In genomic region chr19:17091758-17092333, GRCh38 we compare ENCODE assay signal across 10 cellular contexts. TPM values are rescaled to one million over a fixed set of nuclear protein-coding genes. Genes with fewer than 3 reads are reported as not detected.
DNase-seq lines count a peak whose midpoint lies in the region; ATAC-seq, FAIRE-seq and TF ChIP-seq lines count a peak whose summit lies in the region.
"Had no signal": no experiment of that assay in that cellular context is flagged by ENCODE, and none has a peak within 500 bp of the region (broad histone marks: within the 10 kb centered on the region; RNA-seq: fewer than 3 reads in every experiment).

No MANE protein-coding gene starts in this region.

- BruUV-seq in HepG2 (replicated peaks; lab: Mats Ljungman, UMichigan): no TSS peak
- no TSS peak for BruUV-seq in K562 (replicated peaks; lab: Mats Ljungman, UMichigan)

- H2AFZ ChIP-seq in HepG2 (ENCODE audit: low read length): no peak overlapping the region
- no peak overlapping the region for H2AFZ ChIP-seq in K562 (ENCODE audit: low read depth, low read length)

- TF ChIP-seq EP300 in HepG2 (IDR thresholded peaks at IDR 0.05; ENCODE audit: low read depth in 2 of 2, low read length in 2 of 2) (no peak), HepG2 (CRISPR knock-in tag; IDR thresholded peaks at IDR 0.05; ENCODE audit: borderline replicate concordance) (no peak), K562 (IDR thresholded peaks at IDR 0.05; ENCODE audit: low read length) (no peak)

- H3K9ac ChIP-seq in liver (ENCODE audit: low read depth in 1 of 2, low read length in 2 of 2) (no peak overlapping the region), HepG2 (ENCODE audit: insufficient read depth, low read depth, low read length) (no peak overlapping the region), K562 (ENCODE audit: insufficient read depth in 1 of 2, low read depth in 2 of 2, low read length in 2 of 2) (peak overlapping the region in 1 of 2 experiments; percentile 73; a peak in 2 of 4 replicates)

- TF ChIP-seq POLR2A in HepG2 (IDR thresholded peaks at IDR 0.05; ENCODE audit: insufficient read depth in 1 of 2, low read depth in 2 of 2, low read length in 2 of 2) (no peak), K562 (conservative IDR thresholded peaks at IDR 0.05) (no peak)

- DNase-seq in HepG2 (ENCODE audit: low spot score) (no peak), K562 (ENCODE audit: extremely low read depth in 1 of 4, low spot score in 3 of 4) (peak in 3 of 4 experiments; percentile 25 to 41 (median 38)), COR-L47 (lab: John Stamatoyannopoulos, UW) (no peak), NCI-H1694 treated with DMSO at 0.1 percent for 48 hours (lab: John Stamatoyannopoulos, UW) (no peak)
- DNase-seq: MM.1S had no signal

- H3K9me3 ChIP-seq in liver (ENCODE audit: control insufficient read depth in 4 of 4, low read length in 3 of 4) (no peaks in the 10 kb centered on the region), HepG2 (ENCODE audit: low read length) (no peaks in the 10 kb centered on the region), K562 (replicated peaks; ENCODE audit: control insufficient read depth, insufficient read depth, low read depth, low read length) (no peaks in the 10 kb centered on the region), mesodermal cell (ENCODE audit: control insufficient read depth, low read length) (peaks cover 6% of the 10 kb centered on the region)

- in situ Hi-C loops in HepG2 (cut with HindIII; ENCODE audit: extremely low pct_ligation_motif_present, low pct_unique_long_range_greater_than_20kb): no loop called here
- in situ Hi-C loops in K562 (cut with MboI): no loop called here

- TF ChIP-seq RAD21 in liver (IDR thresholded peaks at IDR 0.05) (no peak), HepG2 (CRISPR knock-in tag; IDR thresholded peaks at IDR 0.05) (no peak), K562 (CRISPR knock-in tag; conservative IDR thresholded peaks at IDR 0.05 in 1 of 2, IDR thresholded peaks at IDR 0.05 in 1 of 2) (no peak)

- peaks cover 0 to 4% (median 0%) of the 10 kb centered on the region in 4 donors for H3K36me3 ChIP-seq in liver (ENCODE audit: control insufficient read depth in 4 of 4, insufficient read depth in 3 of 4, low read depth in 1 of 4, low read length in 3 of 4)
- peaks cover 0 to 7% of the 10 kb centered on the region in 2 experiments; a peak in 2 of 5 replicates for H3K36me3 ChIP-seq in HepG2 (replicated peaks in 1 of 2; ENCODE audit: control insufficient read depth in 1 of 2, insufficient read depth in 2 of 2, low read length in 2 of 2)
- H3K36me3 ChIP-seq in K562 (ENCODE audit: control insufficient read depth, insufficient read depth, low read length): peaks cover 15% of the 10 kb centered on the region; the same call in 2 of the 3 replicates
- peaks cover 45% of the 10 kb centered on the region for H3K36me3 ChIP-seq in mesodermal cell (ENCODE audit: control insufficient read depth, insufficient read depth, low read length)

- H3K4me3 ChIP-seq in liver (ENCODE audit: low read depth in 1 of 3, low read length in 3 of 3) (no peak overlapping the region), HepG2 (replicated peaks in 1 of 3; ENCODE audit: insufficient read depth in 1 of 3, low read depth in 2 of 3, low read length in 3 of 3) (no peak overlapping the region), K562 (no peak overlapping the region), mesodermal cell (ENCODE audit: extremely low read depth, insufficient read depth, low read length, poor library complexity, severe bottlenecking) (no peak overlapping the region)

- intact Hi-C loops in HepG2 (cut with micrococcal nuclease; ENCODE audit: unreplicated experiment): no loop called here
- intact Hi-C loops in K562 (cut with micrococcal nuclease): no loop called here

- TF ChIP-seq CTCF in liver (IDR thresholded peaks at IDR 0.05; ENCODE audit: low read depth, low read length, missing input control): no peak
- TF ChIP-seq CTCF in HepG2 (CRISPR knock-in tag; IDR thresholded peaks at IDR 0.05): no peak
- TF ChIP-seq CTCF in K562 (IDR thresholded peaks at IDR 0.05 in 2 of 3, conservative IDR thresholded peaks at IDR 0.05 in 1 of 3; ENCODE audit: insufficient read depth in 2 of 3, low read depth in 1 of 3, low read length in 3 of 3): no peak

- H3K27ac ChIP-seq in liver (ENCODE audit: low read depth in 1 of 2, low read length in 2 of 2): peak overlapping the region; percentile 0 to 25
- no peak overlapping the region for H3K27ac ChIP-seq in HepG2 (ENCODE audit: extremely low read length, insufficient read depth, low read length)
- no peak overlapping the region for H3K27ac ChIP-seq in K562 (ENCODE audit: extremely low read depth, low read depth, low read length)
- peak overlapping the region; percentile 16 for H3K27ac ChIP-seq in mesodermal cell (ENCODE audit: low read depth, low read length, severe bottlenecking)

- no peaks in the 10 kb centered on the region for H3K9me1 ChIP-seq in K562 (ENCODE audit: control insufficient read depth, insufficient read depth, low read length)

- POLR2A ChIA-PET in HepG2 (lab: Yijun Ruan, JAX): no interaction called here
- POLR2A ChIA-PET in K562 (lab: Yijun Ruan, JAX): interaction anchor here (1.2 to 1.6 kb wide), 3 partner anchors 11 to 18 kb away, joined by 3 to 5 read pairs (median 4); no protein-coding TSS in a partner anchor

- no peak for ATAC-seq in HepG2
- peak; percentile 49; the same call in 2 of the 3 replicates for ATAC-seq in K562
- ATAC-seq in GM19397 (IDR thresholded peaks at IDR 0.05; ENCODE audit: unreplicated experiment): no peak
- ATAC-seq in HG03097 (IDR thresholded peaks at IDR 0.05; ENCODE audit: low FRiP score, unreplicated experiment): no peak
- ATAC-seq: activated naive CD4-positive, alpha-beta T cell treated with anti-CD3 and anti-CD28 coated beads, Interleukin-2, amount 50 U/mL, for 72 hours had no signal

- CTCF ChIA-PET in HepG2 (lab: Yijun Ruan, JAX; ENCODE audit: low intra/inter-chr PET ratio, low total read pairs) (no interaction called here), K562 (lab: Yijun Ruan, JAX; ENCODE audit: low intra/inter-chr PET ratio) (no interaction called here)

- H3K27me3 ChIP-seq in liver (ENCODE audit: control insufficient read depth in 4 of 4, insufficient read depth in 4 of 4, low read length in 3 of 4): no peaks in the 10 kb centered on the region
- H3K27me3 ChIP-seq in HepG2 (ENCODE audit: control insufficient read depth in 1 of 2, insufficient read depth in 2 of 2, low read length in 2 of 2): no peaks in the 10 kb centered on the region
- H3K27me3 ChIP-seq in K562 (ENCODE audit: control insufficient read depth in 2 of 2, insufficient read depth in 2 of 2, low read length in 2 of 2): no peaks in the 10 kb centered on the region

- H3K4me1 ChIP-seq in liver (ENCODE audit: control insufficient read depth in 4 of 4, insufficient read depth in 4 of 4, low read length in 3 of 4): peaks cover 0 to 3% (median 3%) of the 10 kb centered on the region in 4 donors
- peaks cover 15% of the 10 kb centered on the region for H3K4me1 ChIP-seq in HepG2 (ENCODE audit: insufficient read depth, low read length)
- peaks cover 17 to 24% of the 10 kb centered on the region in 2 experiments; a peak in 4 of 5 replicates for H3K4me1 ChIP-seq in K562 (replicated peaks in 1 of 2; ENCODE audit: control insufficient read depth in 2 of 2, insufficient read depth in 2 of 2, low read length in 2 of 2)
- peaks cover 43% of the 10 kb centered on the region for H3K4me1 ChIP-seq in mesodermal cell (ENCODE audit: control insufficient read depth, insufficient read depth, low read length, poor library complexity, severe bottlenecking)

- no peak overlapping the region for H3K4me2 ChIP-seq in HepG2 (ENCODE audit: low read depth, low read length)
- no peak overlapping the region for H3K4me2 ChIP-seq in K562 (ENCODE audit: insufficient read depth, low read length)

- peaks cover 22% of the 10 kb centered on the region for H3K79me2 ChIP-seq in HepG2 (ENCODE audit: insufficient read depth, low read length)
- peaks cover 78% of the 10 kb centered on the region for H3K79me2 ChIP-seq in K562 (ENCODE audit: control insufficient read depth, insufficient read depth, low read length)

- H4K20me1 ChIP-seq in HepG2 (ENCODE audit: insufficient read depth, low read length) (no peaks in the 10 kb centered on the region), K562 (replicated peaks; ENCODE audit: control insufficient read depth, insufficient read depth, low read length) (peaks cover 8% of the 10 kb centered on the region; the same call in 1 of the 2 replicates)

- FAIRE-seq in HepG2 (lab: Jason Lieb, UNC): no peak
- no peak for FAIRE-seq in K562 (lab: Jason Lieb, UNC)

- WGBS in liver: 70% methylated on average over 15 of the region's 15 CpGs
- 100% methylated on average over 6 of the region's 15 CpGs for WGBS in HepG2 (ENCODE audit: low lambda C conversion rate)
- 80% methylated on average over 12 of the region's 15 CpGs for WGBS in K562 (ENCODE audit: insufficient coverage, low coverage, missing lambda C conversion rate)
- WGBS in mesodermal cell (ENCODE audit: insufficient coverage in 2 of 2), 2 experiments: 76 to 86% methylated on average over 12 to 14 of the region's 15 CpGs

RNA-seq across cellular contexts. Expression of gene MYO9B, which starts 16.3 kb away (rescaled TPM):
- total RNA-seq in liver: 10 to 100 TPM; 21.5 to 32.5 TPM
- polyA plus RNA-seq in liver: 10 to 100 TPM in 1 of 2 donors, 1 to 10 TPM in 1; 9.1 to 20.5 TPM
- 14.1 and 18.0 TPM in 2 replicates for total RNA-seq in HepG2 (2016; rRNA removed; fragmentation: Illumina TruSeq; extraction: Trizol)
- 13.9 and 14.5 TPM in 2 replicates for total RNA-seq in HepG2 (2016; cell fraction: cytosol; rRNA removed; fragmentation: Illumina TruSeq; extraction: Trizol; ENCODE audit: low read depth)
- total RNA-seq in HepG2 (2016; cell fraction: insoluble cytoplasmic fraction; rRNA removed; fragmentation: Illumina TruSeq; extraction: Trizol): 10.1 and 18.6 TPM in 2 replicates
- 10.7 and 11.5 TPM in 2 replicates for total RNA-seq in HepG2 (2016; cell fraction: membrane; rRNA removed; fragmentation: Illumina TruSeq; extraction: Trizol)
- 22.1 and 24.4 TPM in 2 replicates for total RNA-seq in HepG2 (2016; cell fraction: nucleus; rRNA removed; fragmentation: Illumina TruSeq; extraction: Trizol)
- 18.3 and 23.4 TPM in 2 replicates for polyA plus RNA-seq in HepG2 (2011; rRNA removed)
- 7.2 and 9.7 TPM in 2 replicates for polyA plus RNA-seq in HepG2 (2011; cell fraction: cytosol; rRNA removed)
- 169 and 196 TPM in 2 replicates for polyA plus RNA-seq in HepG2 (2011; cell fraction: nucleus; rRNA removed)
- polyA plus RNA-seq in HepG2 (2012): 15.6 and 21.8 TPM in 2 replicates
- 1.5 and 1.8 TPM in 2 replicates for polyA plus RNA-seq in HepG2 (2016; cell fraction: cytosol; fragmentation: Illumina TruSeq; extraction: Trizol; ENCODE audit: low read depth)
- polyA plus RNA-seq in HepG2 (2016; cell fraction: insoluble cytoplasmic fraction; fragmentation: Illumina TruSeq; extraction: Trizol; ENCODE audit: low read depth): 11.9 and 14.6 TPM in 2 replicates
- polyA plus RNA-seq in HepG2 (2016; cell fraction: membrane; fragmentation: Illumina TruSeq; extraction: Trizol; ENCODE audit: low read depth): 3.6 and 3.7 TPM in 2 replicates
- polyA plus RNA-seq in HepG2 (2016; cell fraction: nucleus; fragmentation: Illumina TruSeq; extraction: Trizol; ENCODE audit: insufficient read depth, low read depth): 77.8 and 81.3 TPM in 2 replicates
- polyA minus RNA-seq in HepG2 (2011; rRNA and poly(A)+ RNA removed; ENCODE audit: low replicate concordance): 28.0 and 67.0 TPM in 2 replicates
- polyA minus RNA-seq in HepG2 (2011; cell fraction: cytosol; rRNA and poly(A)+ RNA removed): 11.5 and 11.6 TPM in 2 replicates
- 37.3 and 38.0 TPM in 2 replicates for polyA minus RNA-seq in HepG2 (2011; cell fraction: nucleus; rRNA and poly(A)+ RNA removed)
- total RNA-seq in K562 (2011; cell fraction: chromatin; rRNA removed; ENCODE audit: low replicate concordance): 236 and 527 TPM in 2 replicates
- total RNA-seq in K562 (2011; cell fraction: nucleolus; rRNA removed): 224 and 226 TPM in 2 replicates
- total RNA-seq in K562 (2011; cell fraction: nucleoplasm; rRNA removed): 197 and 205 TPM in 2 replicates
- 31.7 and 48.0 TPM in 2 replicates for total RNA-seq in K562 (2014; rRNA removed)
- total RNA-seq in K562 (2014; rRNA removed; fragmentation: Illumina TruSeq; extraction: Trizol): 17.5 and 18.5 TPM in 2 replicates
- 23.0 and 23.5 TPM in 2 replicates for total RNA-seq in K562 (2015; rRNA removed; fragmentation: Illumina TruSeq; extraction: Trizol)
- total RNA-seq in K562 (2021): 66.5 and 77.6 TPM in 2 replicates
- 18.7 and 38.8 TPM in 2 replicates for polyA plus RNA-seq in K562 (2011; rRNA removed)
- 18.1 and 19.7 TPM in 2 replicates for polyA plus RNA-seq in K562 (2011; cell fraction: cytosol; rRNA removed)
- 257 and 300 TPM in 2 replicates for polyA plus RNA-seq in K562 (2011; cell fraction: nucleus; rRNA removed)
- polyA plus RNA-seq in K562 (2012): 42.8 and 67.6 TPM in 2 replicates
- polyA plus RNA-seq in K562 (2014; fragmentation: Illumina TruSeq; extraction: Trizol): 33.1 and 34.3 TPM in 2 replicates
- 1 to 10 TPM; 2.4 to 3.0 TPM for polyA plus RNA-seq in K562 (2014; fragmentation: Nextera tagmentation; extraction: Ambion mirVana)
- polyA plus RNA-seq in K562 (2014; rRNA removed): 36.3 and 41.4 TPM in 2 replicates
- polyA minus RNA-seq in K562 (2011; rRNA and poly(A)+ RNA removed): 30.7 and 36.0 TPM in 2 replicates
- 38.7 and 60.5 TPM in 2 replicates for polyA minus RNA-seq in K562 (2011; cell fraction: cytosol; rRNA and poly(A)+ RNA removed)
- polyA minus RNA-seq in K562 (2011; cell fraction: nucleus; rRNA and poly(A)+ RNA removed): 78.2 and 87.4 TPM in 2 replicates
- 74.9 TPM for polyA plus RNA-seq in mesodermal cell (2013, experiment 1 of 2)
- polyA plus RNA-seq in mesodermal cell (2013, experiment 2 of 2): 63.6 TPM

RNA-seq across cellular contexts. Expression of gene HAUS8, which starts 16.6 kb away (rescaled TPM):
- total RNA-seq in liver (1 to 10 TPM; 3.3 to 5.7 TPM), HepG2 (2016; rRNA removed; fragmentation: Illumina TruSeq; extraction: Trizol) (17.5 and 19.1 TPM in 2 replicates), K562 (2014; rRNA removed) (23.3 and 28.2 TPM in 2 replicates), K562 (2014; rRNA removed; fragmentation: Illumina TruSeq; extraction: Trizol) (20.5 and 22.1 TPM in 2 replicates), K562 (2015; rRNA removed; fragmentation: Illumina TruSeq; extraction: Trizol) (22.6 and 22.8 TPM in 2 replicates), K562 (2021) (44.8 and 49.9 TPM in 2 replicates)
- polyA plus RNA-seq in liver (1 to 10 TPM; 3.3 to 4.2 TPM), HepG2 (2011; rRNA removed) (7.1 and 7.8 TPM in 2 replicates), K562 (2011; rRNA removed) (36.0 and 37.0 TPM in 2 replicates), K562 (2014; fragmentation: Illumina TruSeq; extraction: Trizol) (34.9 and 38.9 TPM in 2 replicates), K562 (2014; fragmentation: Nextera tagmentation; extraction: Ambion mirVana) (10 to 100 TPM; 34.5 to 53.2 TPM), K562 (2014; rRNA removed) (39.6 and 45.1 TPM in 2 replicates)
- 7.9 and 8.8 TPM in 2 replicates for total RNA-seq in HepG2 (2016; cell fraction: cytosol; rRNA removed; fragmentation: Illumina TruSeq; extraction: Trizol; ENCODE audit: low read depth)
- total RNA-seq in HepG2 (2016; cell fraction: insoluble cytoplasmic fraction; rRNA removed; fragmentation: Illumina TruSeq; extraction: Trizol): 17.4 and 19.5 TPM in 2 replicates
- total RNA-seq in HepG2 (2016; cell fraction: membrane; rRNA removed; fragmentation: Illumina TruSeq; extraction: Trizol): 10.4 and 12.6 TPM in 2 replicates
- total RNA-seq in HepG2 (2016; cell fraction: nucleus; rRNA removed; fragmentation: Illumina TruSeq; extraction: Trizol): 10.9 and 13.5 TPM in 2 replicates
- 4.3 and 7.7 TPM in 2 replicates for polyA plus RNA-seq in HepG2 (2011; cell fraction: cytosol; rRNA removed)
- 9.4 and 9.9 TPM in 2 replicates for polyA plus RNA-seq in HepG2 (2011; cell fraction: nucleus; rRNA removed)
- 5.2 and 6.2 TPM in 2 replicates for polyA plus RNA-seq in HepG2 (2012)
- polyA plus RNA-seq in HepG2 (2016; cell fraction: cytosol; fragmentation: Illumina TruSeq; extraction: Trizol; ENCODE audit: low read depth): 4.1 and 4.3 TPM in 2 replicates
- 20.4 and 22.5 TPM in 2 replicates for polyA plus RNA-seq in HepG2 (2016; cell fraction: insoluble cytoplasmic fraction; fragmentation: Illumina TruSeq; extraction: Trizol; ENCODE audit: low read depth)
- polyA plus RNA-seq in HepG2 (2016; cell fraction: membrane; fragmentation: Illumina TruSeq; extraction: Trizol; ENCODE audit: low read depth): 5.6 and 9.6 TPM in 2 replicates
- polyA plus RNA-seq in HepG2 (2016; cell fraction: nucleus; fragmentation: Illumina TruSeq; extraction: Trizol; ENCODE audit: insufficient read depth, low read depth): 26.2 and 30.0 TPM in 2 replicates
- polyA minus RNA-seq in HepG2 (2011; rRNA and poly(A)+ RNA removed; ENCODE audit: low replicate concordance): 6.4 and 32.7 TPM in 2 replicates
- polyA minus RNA-seq in HepG2 (2011; cell fraction: cytosol; rRNA and poly(A)+ RNA removed): 2.3 and 4.7 TPM in 2 replicates
- 3.7 and 4.2 TPM in 2 replicates for polyA minus RNA-seq in HepG2 (2011; cell fraction: nucleus; rRNA and poly(A)+ RNA removed)
- 66.7 and 93.9 TPM in 2 replicates for total RNA-seq in K562 (2011; cell fraction: chromatin; rRNA removed; ENCODE audit: low replicate concordance)
- total RNA-seq in K562 (2011; cell fraction: nucleolus; rRNA removed): 51.6 and 54.4 TPM in 2 replicates
- total RNA-seq in K562 (2011; cell fraction: nucleoplasm; rRNA removed): 56.7 and 58.4 TPM in 2 replicates
- polyA plus RNA-seq in K562 (2011; cell fraction: cytosol; rRNA removed): 21.9 and 29.0 TPM in 2 replicates
- polyA plus RNA-seq in K562 (2011; cell fraction: nucleus; rRNA removed): 44.9 and 51.5 TPM in 2 replicates
- polyA plus RNA-seq in K562 (2012): 22.9 and 35.2 TPM in 2 replicates
- 20.4 and 22.9 TPM in 2 replicates for polyA minus RNA-seq in K562 (2011; rRNA and poly(A)+ RNA removed)
- 18.8 and 19.5 TPM in 2 replicates for polyA minus RNA-seq in K562 (2011; cell fraction: cytosol; rRNA and poly(A)+ RNA removed)
- 14.0 and 19.4 TPM in 2 replicates for polyA minus RNA-seq in K562 (2011; cell fraction: nucleus; rRNA and poly(A)+ RNA removed)
- polyA plus RNA-seq in mesodermal cell (2013, experiment 1 of 2): 16.0 TPM
- polyA plus RNA-seq in mesodermal cell (2013, experiment 2 of 2): 15.7 TPM

Comparison
In these comparisons a context has a peak if more than half of its experiments do, and no peak if none do; other contexts are left out.
1. H3K27ac ChIP-seq: peak in liver (2 of 2) and mesodermal cell (single experiment); none in HepG2 (single experiment) and K562 (single experiment).
2. DNase-seq: peak in K562 (3 of 4); none in HepG2 (single experiment), COR-L47 (single experiment) and NCI-H1694 treated with DMSO at 0.1 percent for 48 hours (single experiment).